9 cellular contexts compared by ENCODE assay signal in the genomic region with DNA sequence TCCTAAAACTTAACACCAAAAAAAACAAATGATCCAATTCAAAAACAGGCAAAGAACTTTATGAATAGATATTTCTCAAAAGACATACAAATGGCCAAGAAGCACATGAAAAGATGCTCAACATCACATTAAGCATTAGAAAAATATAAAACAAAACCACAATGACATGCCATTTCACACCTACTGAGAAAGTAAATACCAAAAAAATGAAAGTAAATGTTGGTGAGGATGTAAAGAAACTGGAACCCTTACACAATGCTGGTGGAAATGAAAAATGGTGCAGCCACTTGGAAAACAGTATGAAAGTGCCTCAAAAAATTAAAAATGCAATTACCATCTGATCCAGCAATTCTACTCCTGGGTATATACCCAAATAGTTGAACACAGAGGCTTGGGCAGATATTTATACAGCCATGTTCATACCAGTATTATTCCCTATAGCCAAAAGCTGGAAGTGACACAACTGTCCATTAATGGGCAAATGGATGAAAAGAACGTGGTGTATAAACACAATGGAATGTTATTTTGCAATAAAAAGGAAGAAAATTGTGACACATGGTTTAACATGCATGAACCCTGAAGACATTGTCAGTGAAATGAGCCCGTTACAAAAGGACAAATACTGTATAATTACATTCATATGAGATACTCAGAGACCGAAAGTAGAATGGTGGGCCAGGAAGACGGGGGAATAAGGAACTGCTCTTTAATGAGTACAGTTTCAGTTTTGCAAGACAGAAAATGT.
DNase-seq lines count a peak whose midpoint lies in the region; ATAC-seq and TF ChIP-seq lines count a peak whose summit lies in the region.
"Had no signal": no experiment of that assay in that cellular context is flagged by ENCODE, and none has a peak within 500 bp of the region (broad histone marks: within the 10 kb centered on the region; RNA-seq: fewer than 3 reads in every experiment).

No MANE protein-coding gene starts in this region.

- no peaks in the 10 kb centered on the region for H3K36me3 ChIP-seq in DOHH2 (ENCODE audit: control insufficient read depth, low read length)

- H3K27ac ChIP-seq in DOHH2 (ENCODE audit: low read depth, low read length) (no peak overlapping the region), coronary artery (no peak overlapping the region)

- TF ChIP-seq CTCF in DOHH2 (IDR thresholded peaks at IDR 0.05; ENCODE audit: low read depth, low read length, poor library complexity, severe bottlenecking) (no peak), epithelial cell of esophagus (IDR thresholded peaks at IDR 0.05; ENCODE audit: insufficient read depth, low read depth, low read length, missing control alignments) (no peak), coronary artery (IDR thresholded peaks at IDR 0.05) (no peak)

- H3F3A ChIP-seq in DOHH2 (ENCODE audit: control insufficient read depth, insufficient read depth): 0 out of 2 replicates have a peak, but pooled peaks cover 4% of the 10 kb centered on the region

- ATAC-seq in GM21515 (IDR thresholded peaks at IDR 0.05; ENCODE audit: unreplicated experiment): peak; percentile 96
- peak; percentile 87 for ATAC-seq in HG03558 (IDR thresholded peaks at IDR 0.05; ENCODE audit: extremely low read depth, unreplicated experiment)

- no peaks in the 10 kb centered on the region for H3K9me2 ChIP-seq in DOHH2 (replicated peaks; ENCODE audit: control insufficient read depth, low read length)

- peaks cover 13% of the 10 kb centered on the region for H3K4me1 ChIP-seq in DOHH2 (ENCODE audit: control insufficient read depth, low read length)

- no peaks in the 10 kb centered on the region for H4K20me1 ChIP-seq in DOHH2 (ENCODE audit: control insufficient read depth, insufficient read depth, low read depth, low read length)

- no peak overlapping the region for H3K4me3 ChIP-seq in DOHH2 (ENCODE audit: low read length)
- no peak overlapping the region for H3K4me3 ChIP-seq in epithelial cell of esophagus (ENCODE audit: low read length)
- H3K4me3 ChIP-seq in coronary artery: no peak overlapping the region

- no peaks in the 10 kb centered on the region for H3K27me3 ChIP-seq in DOHH2 (ENCODE audit: control insufficient read depth, low read length)

- H3K79me2 ChIP-seq in DOHH2 (ENCODE audit: control insufficient read depth, low read length): no peaks in the 10 kb centered on the region

- DNase-seq in epithelial cell of esophagus (ENCODE audit: low read depth): peak; percentile 84
- DNase-seq in activated CD4-positive, alpha-beta T cell treated with anti-CD3 and anti-CD28 coated beads, Interleukin-2, amount 50 U/mL, for 48 hours: no peak
- DNase-seq in coronary artery (ENCODE audit: low spot score): no peak
- DNase-seq in anterior cingulate cortex (lab: John Stamatoyannopoulos, UW): no peak
- DNase-seq in NCI-H774 (lab: John Stamatoyannopoulos, UW): no peak
- DNase-seq: left cardiac atrium had no signal

- H3K4me2 ChIP-seq in DOHH2 (ENCODE audit: low read length): peak overlapping the region; percentile 11; the same call in 1 of the 2 replicates

- no peaks in the 10 kb centered on the region for H3K9me3 ChIP-seq in DOHH2 (ENCODE audit: control insufficient read depth, insufficient read depth, low read length)
